Comparison of ENCODE assay signal across 8 cellular contexts in genomic region chr6:110878751-110879539, GRCh38. TPM values are rescaled to one million over a fixed set of nuclear protein-coding genes. Genes with fewer than 3 reads are reported as not detected.
A peak's percentile ranks its signal among the peaks of the same experiment; 100 is the strongest.
DNase-seq lines count a peak whose midpoint lies in the region; ATAC-seq and TF ChIP-seq lines count a peak whose summit lies in the region.

No MANE protein-coding gene starts in this region.

- TF ChIP-seq EP300 in tibial nerve (IDR thresholded peaks at IDR 0.05), result peak in 1 of 2 donors; percentile 15

- H3K27me3 ChIP-seq in lung (ENCODE audit: control insufficient read depth, insufficient read depth), result no peaks in the 10 kb centered on the region
- H3K27me3 ChIP-seq in tibial nerve, result no peaks in the 10 kb centered on the region
- no peaks in the 10 kb centered on the region for H3K27me3 ChIP-seq in thyroid gland

- ATAC-seq in lung (ENCODE audit: insufficient read depth, low FRiP score), result no peak
- no peak for ATAC-seq in HG03521 (IDR thresholded peaks at IDR 0.05; ENCODE audit: unreplicated experiment)

- in situ Hi-C loops in G401 (cut with HindIII; ENCODE audit: low sequenced_read_pairs), result loop anchor here (5.0 kb wide), 1 partner anchor 78 kb away; the partner anchor contains the start of gene GTF3C6

- H3K27ac ChIP-seq in lung (ENCODE audit: low read depth in 1 of 2, low read length in 1 of 2), result no peak overlapping the region
- peak overlapping the region in 3 of 4 donors; percentile 4 to 86 (median 23) for H3K27ac ChIP-seq in tibial nerve
- no peak overlapping the region for H3K27ac ChIP-seq in thyroid gland

- no peaks in the 10 kb centered on the region for H3K9me3 ChIP-seq in lung (ENCODE audit: control insufficient read depth in 2 of 2, insufficient read depth in 1 of 2, low read length in 1 of 2)
- no peaks in the 10 kb centered on the region for H3K9me3 ChIP-seq in tibial nerve
- H3K9me3 ChIP-seq in thyroid gland, result no peaks in the 10 kb centered on the region

- H3K36me3 ChIP-seq in lung (ENCODE audit: control insufficient read depth in 2 of 2, insufficient read depth in 2 of 2, low read length in 2 of 2), result no peaks in the 10 kb centered on the region
- no peaks in the 10 kb centered on the region for H3K36me3 ChIP-seq in tibial nerve
- no peaks in the 10 kb centered on the region for H3K36me3 ChIP-seq in thyroid gland

- DNase-seq in 8988T, result peak; percentile 35
- peak; percentile 68 for DNase-seq in G401 (ENCODE audit: low spot score)
- peak; percentile 59 for DNase-seq in RPMI7951 (ENCODE audit: low read depth)
- DNase-seq in central memory CD4-positive, alpha-beta T cell, result peak; percentile 34
- DNase-seq in lung (ENCODE audit: low spot score), result no peak
- DNase-seq in tibial nerve (ENCODE audit: low spot score in 2 of 2), result peak in 1 of 2 donors; percentile 34
- DNase-seq in thyroid gland, result no peak

- H3K4me3 ChIP-seq in lung (no peak overlapping the region), tibial nerve (peak overlapping the region in 2 of 4 donors; percentile 2 to 68), thyroid gland (replicated peaks in 1 of 3) (no peak overlapping the region)

- H3K4me1 ChIP-seq in lung (ENCODE audit: control insufficient read depth in 2 of 2, insufficient read depth in 2 of 2, low read length in 2 of 2) (peaks cover 5 to 26% of the 10 kb centered on the region in 2 donors), tibial nerve (peaks cover 0 to 75% (median 58%) of the 10 kb centered on the region in 4 donors), thyroid gland (peaks cover 52 to 53% of the 10 kb centered on the region in 2 donors)

- WGBS in lung, 2 donors, result 8 to 27% methylated on average over 10 of the region's 10 CpGs
- WGBS in tibial nerve, 2 donors, result 20 to 23% methylated on average over 10 of the region's 10 CpGs
- 45 to 60% methylated on average over 10 of the region's 10 CpGs for WGBS in thyroid gland, 2 donors

- TF ChIP-seq POLR2A in tibial nerve (IDR thresholded peaks at IDR 0.05) (no peak), thyroid gland (IDR thresholded peaks at IDR 0.05) (no peak)

- intact Hi-C loops in thyroid gland (cut with DNase I), result loop anchor here (5.0 kb wide), 1 partner anchor 197 kb away; no protein-coding TSS in a partner anchor

- peak; percentile 25 for TF ChIP-seq CTCF in lung (IDR thresholded peaks at IDR 0.05; ENCODE audit: control extremely low read depth, extremely low read depth)
- peak; percentile 37 to 66 (median 46) for TF ChIP-seq CTCF in tibial nerve (IDR thresholded peaks at IDR 0.05)
- peak in 1 of 6 experiments; percentile 24 for TF ChIP-seq CTCF in thyroid gland (IDR thresholded peaks at IDR 0.05)

RNA-seq across cellular contexts. Expression of gene AMD1, which starts 4.4 kb away (rescaled TPM):
- total RNA-seq in G401 (2014; rRNA removed; shearing (Covaris generic)), result 92.1 and 142 TPM in 2 replicates
- total RNA-seq in RPMI7951 (2014; rRNA removed; shearing (Covaris generic)), result 95.2 and 123 TPM in 2 replicates
- total RNA-seq in lung, result 10 to 100 TPM; 76.9 to 81.7 TPM
- polyA plus RNA-seq in lung, result 10 to 100 TPM; 36.9 to 52.5 TPM
- 10 to 100 TPM; 61.8 to 95.0 (median 81.8) TPM for total RNA-seq in tibial nerve
- total RNA-seq in thyroid gland, result 100 to 1,000 TPM in 2 of 4 donors, 10 to 100 TPM in 2; 77.2 to 194 (median 124) TPM

Comparison
In these comparisons a context has a peak if more than half of its experiments do, and no peak if none do; other contexts are left out.
1. DNase-seq: peak in 8988T (single experiment), G401 (single experiment), RPMI7951 (single experiment) and central memory CD4-positive, alpha-beta T cell (single experiment); none in lung (single experiment) and thyroid gland (0 of 2).
2. H3K27ac ChIP-seq: peak in tibial nerve (3 of 4); none in lung (0 of 2) and thyroid gland (0 of 3).